15 cellular contexts compared by ENCODE assay signal in the genomic region with DNA sequence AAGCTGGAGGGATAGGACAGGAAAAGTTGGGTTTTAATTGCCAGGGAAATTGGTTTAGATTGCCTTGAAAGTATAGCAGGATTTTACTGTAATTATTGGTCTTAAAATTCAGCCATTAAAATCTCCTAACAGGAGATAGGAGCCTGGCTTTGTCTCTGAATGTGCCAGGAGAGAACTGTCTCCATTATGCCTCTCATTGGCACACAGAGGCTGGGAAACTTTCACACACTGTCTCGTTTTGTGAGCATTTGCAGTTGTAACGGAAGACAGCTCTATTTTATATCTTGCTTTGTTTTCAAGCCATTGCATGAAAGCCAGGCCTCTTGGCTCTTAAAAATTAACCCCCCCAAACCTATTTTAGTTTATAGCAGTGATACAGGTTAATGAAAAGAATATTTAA. TPM values are rescaled to one million over a fixed set of nuclear protein-coding genes. Genes with fewer than 3 reads are reported as not detected.
A peak's percentile ranks its signal among the peaks of the same experiment; 100 is the strongest.
DNase-seq lines count a peak whose midpoint lies in the region; ATAC-seq, FAIRE-seq and TF ChIP-seq lines count a peak whose summit lies in the region.
"Had no signal": no experiment of that assay in that cellular context is flagged by ENCODE, and none has a peak within 500 bp of the region (broad histone marks: within the 10 kb centered on the region; RNA-seq: fewer than 3 reads in every experiment).

No MANE protein-coding gene starts in this region.

- CTCF ChIA-PET in activated CD8-positive, alpha-beta T cell treated with anti-CD3 and anti-CD28 coated beads, Interleukin-2, amount 10 ng/mL, durations not matched to agents 7 days and 5 days (lab: Charles Lee), result no interaction called here

- ATAC-seq in activated CD8-positive, alpha-beta T cell treated with anti-CD3 and anti-CD28 coated beads, Interleukin-2, amount 10 ng/mL, durations not matched to agents 7 days and 5 days, result no peak
- ATAC-seq: A549, HepG2 had no signal

- POLR2A ChIA-PET in activated CD8-positive, alpha-beta T cell treated with anti-CD3 and anti-CD28 coated beads, Interleukin-2, amount 10 ng/mL, durations not matched to agents 7 days and 5 days (lab: Charles Lee), result no interaction called here

- no peaks in the 10 kb centered on the region for H3K36me3 Mint-ChIP-seq in CD14-positive monocyte
- H3K36me3 Mint-ChIP-seq in activated CD8-positive, alpha-beta T cell treated with anti-CD3 and anti-CD28 coated beads, Interleukin-2, amount 10 ng/mL, durations not matched to agents 7 days and 5 days (ENCODE audit: low read depth), result peaks cover 5% of the 10 kb centered on the region

- peak in 19 of 61 donors; percentile 2 to 63 (median 23) for DNase-seq in caudate nucleus (lab: John Stamatoyannopoulos, UW)
- peak in 23 of 42 donors; percentile 17 to 72 (median 44) for DNase-seq in head of caudate nucleus
- DNase-seq in pons (ENCODE audit: low spot score), result peak; percentile 97
- no peak for DNase-seq in HTR-8/SVneo (ENCODE audit: insufficient read length, low spot score)
- DNase-seq in CD14-positive monocyte (ENCODE audit: low spot score), result no peak
- DNase-seq in activated CD8-positive, alpha-beta T cell treated with anti-CD3 and anti-CD28 coated beads, Interleukin-2, amount 10 ng/mL, durations not matched to agents 7 days and 5 days, result no peak
- no peak for DNase-seq in NCI-H524 treated with DMSO at 0.1 percent for 48 hours (lab: John Stamatoyannopoulos, UW)
- DNase-seq: Caco-2; CD8-positive, alpha-beta memory T cell; DND-41; GDM1 had no signal

- H3K27ac ChIP-seq in caudate nucleus (ENCODE audit: low read depth, low read length), result peak overlapping the region; percentile 90
- H3K27ac ChIP-seq: A549 had no signal

- H3K4me1 Mint-ChIP-seq in CD14-positive monocyte, result peaks cover 3% of the 10 kb centered on the region
- H3K4me1 Mint-ChIP-seq in activated CD8-positive, alpha-beta T cell treated with anti-CD3 and anti-CD28 coated beads, Interleukin-2, amount 10 ng/mL, durations not matched to agents 7 days and 5 days (ENCODE audit: low read depth), result peaks cover 6% of the 10 kb centered on the region
- H3K4me1 Mint-ChIP-seq: CD8-positive, alpha-beta memory T cell had no signal

- intact Hi-C loops in head of caudate nucleus (cut with DNase I) (no loop called here), CD14-positive monocyte (cut with micrococcal nuclease) (no loop called here)

- H3K27ac Mint-ChIP-seq in CD14-positive monocyte, result no peak overlapping the region
- no peak overlapping the region for H3K27ac Mint-ChIP-seq in activated CD8-positive, alpha-beta T cell treated with anti-CD3 and anti-CD28 coated beads, Interleukin-2, amount 10 ng/mL, durations not matched to agents 7 days and 5 days
- H3K27ac Mint-ChIP-seq: CD8-positive, alpha-beta memory T cell had no signal

- peaks cover 15 to 24% (median 18%) of the 10 kb centered on the region in 7 donors for H3K9me3 Mint-ChIP-seq in CD14-positive monocyte
- no peaks in the 10 kb centered on the region for H3K9me3 Mint-ChIP-seq in activated CD8-positive, alpha-beta T cell treated with anti-CD3 and anti-CD28 coated beads, Interleukin-2, amount 10 ng/mL, durations not matched to agents 7 days and 5 days (ENCODE audit: insufficient read depth)

- no peak for TF ChIP-seq CTCF in CD14-positive monocyte (IDR thresholded peaks at IDR 0.05)

- no peak for FAIRE-seq in HTR-8/SVneo (lab: Jason Lieb, UNC)
- FAIRE-seq: A549, GM12892, H1, HepG2 had no signal

- H3K4me3 Mint-ChIP-seq in CD14-positive monocyte, result no peak overlapping the region
- no peak overlapping the region for H3K4me3 Mint-ChIP-seq in activated CD8-positive, alpha-beta T cell treated with anti-CD3 and anti-CD28 coated beads, Interleukin-2, amount 10 ng/mL, durations not matched to agents 7 days and 5 days
- H3K4me3 Mint-ChIP-seq: CD8-positive, alpha-beta memory T cell had no signal

- H3K27me3 Mint-ChIP-seq in CD14-positive monocyte (ENCODE audit: low read depth in 3 of 3), result peaks cover 0 to 4% (median 0%) of the 10 kb centered on the region in 3 donors
- no peaks in the 10 kb centered on the region for H3K27me3 Mint-ChIP-seq in activated CD8-positive, alpha-beta T cell treated with anti-CD3 and anti-CD28 coated beads, Interleukin-2, amount 10 ng/mL, durations not matched to agents 7 days and 5 days (ENCODE audit: low read depth)

RNA-seq across cellular contexts. Expression of a gene that starts 12.5 kb away (rescaled TPM):
- polyA plus RNA-seq in CD14-positive monocyte, result not detected
- 1 to 10 TPM; 1.4 TPM for total RNA-seq in activated CD8-positive, alpha-beta T cell treated with anti-CD3 and anti-CD28 coated beads, Interleukin-2, amount 10 ng/mL, durations not matched to agents 7 days and 5 days

Comparison
In these comparisons a context has a peak if more than half of its experiments do, and no peak if none do; other contexts are left out.
1. DNase-seq: peak in head of caudate nucleus (23 of 42) and pons (single experiment); none in HTR-8/SVneo (single experiment), CD14-positive monocyte (single experiment), activated CD8-positive, alpha-beta T cell treated with anti-CD3 and anti-CD28 coated beads, Interleukin-2, amount 10 ng/mL, durations not matched to agents 7 days and 5 days (single experiment) and NCI-H524 treated with DMSO at 0.1 percent for 48 hours (single experiment).